16 cellular contexts compared by ENCODE assay signal in genomic region chr5:19122923-19123322, GRCh38.
DNase-seq lines count a peak whose midpoint lies in the region; FAIRE-seq lines count a peak whose summit lies in the region.
"Had no signal": no experiment of that assay in that cellular context is flagged by ENCODE, and none has a peak within 500 bp of the region (broad histone marks: within the 10 kb centered on the region; RNA-seq: fewer than 3 reads in every experiment).

No MANE protein-coding gene starts in this region.

- no peak overlapping the region for H3K4me3 ChIP-seq in mesendoderm (ENCODE audit: low read length)
- H3K4me3 ChIP-seq: HAP-1 had no signal

- no peak overlapping the region for H2BK5ac ChIP-seq in mesendoderm (ENCODE audit: low read length)

- H4K5ac ChIP-seq in mesendoderm (ENCODE audit: low read length) = no peak overlapping the region

- H3K27me3 ChIP-seq in mesendoderm (ENCODE audit: insufficient read depth, low read length, poor library complexity) = no peaks in the 10 kb centered on the region

- no peak overlapping the region for H2BK15ac ChIP-seq in mesendoderm (replicated peaks; ENCODE audit: low read depth)

- H3K4ac ChIP-seq in mesendoderm (ENCODE audit: low read depth, low read length) = no peak overlapping the region

- no peak overlapping the region for H3K9ac ChIP-seq in mesendoderm (ENCODE audit: low read length)

- H3K18ac ChIP-seq in mesendoderm (ENCODE audit: low read length) = no peak overlapping the region

- DNase-seq in RCC 7860 (ENCODE audit: low spot score) = no peak
- DNase-seq in SHP77 treated with DMSO at 0.1 percent for 48 hours (lab: John Stamatoyannopoulos, UW) = no peak
- no peak for DNase-seq in mesendoderm
- DNase-seq in putamen (ENCODE audit: low spot score) = no peak
- DNase-seq: 8988T; C1 segment of cervical spinal cord; Calu3; CD4-positive, alpha-beta memory T cell; COR-L47; DMS153; DND-41; GOT3 had no signal

- H3K27ac ChIP-seq in mesendoderm (ENCODE audit: low read depth, low read length) = no peak overlapping the region

- no peaks in the 10 kb centered on the region for H3K79me2 ChIP-seq in mesendoderm (ENCODE audit: control insufficient read depth, insufficient read depth, low read length)

- no peak overlapping the region for H2AK5ac ChIP-seq in mesendoderm (ENCODE audit: low read length)

- FAIRE-seq in A204.1 (lab: Jason Lieb, UNC) = peak; percentile 16
- FAIRE-seq in RCC 7860 (lab: Jason Lieb, UNC) = peak; percentile 53
- peak; percentile 30 for FAIRE-seq in islet of Langerhans (lab: Jason Lieb, UNC)
- FAIRE-seq: GM12892 had no signal

- no peak overlapping the region for H3K4me2 ChIP-seq in mesendoderm (ENCODE audit: low read length)

- H3K36me3 ChIP-seq in mesendoderm (ENCODE audit: control insufficient read depth, insufficient read depth, low read length) = no peaks in the 10 kb centered on the region
- H3K36me3 ChIP-seq: HAP-1 had no signal

- WGBS in mesendoderm (ENCODE audit: extremely low coverage, insufficient coverage, low lambda C conversion rate) = 100% methylated on average over 1 of the region's 1 CpG

- no peaks in the 10 kb centered on the region for H3K79me1 ChIP-seq in mesendoderm (ENCODE audit: low read length)

- no peak overlapping the region for H3K23ac ChIP-seq in mesendoderm (ENCODE audit: low read length)

- no peak overlapping the region for H3K56ac ChIP-seq in mesendoderm (ENCODE audit: low read length)

- no peaks in the 10 kb centered on the region for H3K4me1 ChIP-seq in mesendoderm (ENCODE audit: control insufficient read depth, low read depth, low read length)
- H3K4me1 ChIP-seq: HAP-1 had no signal

- no peak overlapping the region for H4K8ac ChIP-seq in mesendoderm (ENCODE audit: low read depth, low read length)

- no peak overlapping the region for H2BK120ac ChIP-seq in mesendoderm (ENCODE audit: low read depth, low read length)
